In the genomic region with DNA sequence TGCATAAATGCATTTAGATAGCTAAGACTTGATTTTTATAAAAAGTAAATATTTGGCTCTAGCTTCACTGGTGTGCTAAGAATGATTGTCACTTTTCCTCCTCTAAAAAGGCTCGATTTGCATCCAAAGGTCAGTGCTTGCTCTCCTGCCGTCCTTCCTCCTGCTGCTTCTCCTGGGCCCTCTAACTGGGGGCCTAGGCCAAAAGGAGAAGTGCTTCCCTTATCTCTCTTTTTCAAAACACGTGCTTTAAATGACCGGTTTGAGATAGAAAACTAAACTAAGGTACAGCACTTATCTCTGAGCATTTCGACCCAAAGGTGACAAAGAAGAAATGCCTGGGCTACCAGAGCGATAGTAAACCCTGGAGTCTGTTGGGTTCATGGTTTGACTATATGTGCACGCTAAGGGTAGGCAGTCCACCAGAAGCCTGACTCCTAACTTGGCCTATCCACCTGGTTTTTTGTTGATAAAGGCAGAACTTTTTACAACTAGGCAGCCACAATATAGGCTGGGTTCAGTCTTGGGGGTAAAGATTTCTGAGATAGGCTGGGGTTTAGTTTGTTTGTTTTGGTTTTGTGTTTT, we compare ENCODE assay signal across 1 cellular context.
A peak's percentile ranks its signal among the peaks of the same experiment; 100 is the strongest.
TF ChIP-seq lines count a peak whose summit lies in the region.

No MANE protein-coding gene starts in this region.

TF ChIP-seq in K562, 482 proteins besides CTCF, POLR2A, EP300 and RAD21:
- TF ChIP-seq SPI1 (IDR thresholded peaks at IDR 0.05; ENCODE audit: borderline replicate concordance, low read depth, low read length) (peak; percentile 62; the same call in 1 of the 2 replicates), HCFC1 (IDR thresholded peaks at IDR 0.05; ENCODE audit: low read depth, low read length) (no peak), TRIM28 (IDR thresholded peaks at IDR 0.05) (no peak), CREBBP (IDR thresholded peaks at IDR 0.05; ENCODE audit: low read depth, low read length) (no peak), ATF2 (CRISPR knock-in tag; IDR thresholded peaks at IDR 0.05) (no peak), SREBF1 (IDR thresholded peaks at IDR 0.05; ENCODE audit: borderline replicate concordance, low read depth, low read length) (no peak)
